ENCODE assay signal across 7 cellular contexts in genomic region chr19:55654833-55655647, GRCh38. TPM values are rescaled to one million over a fixed set of nuclear protein-coding genes. Genes with fewer than 3 reads are reported as not detected.
DNase-seq lines count a peak whose midpoint lies in the region; ATAC-seq and TF ChIP-seq lines count a peak whose summit lies in the region.

Gene U2AF2, plus strand, starts transcription at chr19:55655035. Its CDS starts 70 bp downstream, at chr19:55655105.

- ATAC-seq in GM18505 (IDR thresholded peaks at IDR 0.05; ENCODE audit: unreplicated experiment) (peak; percentile 36), HG02885 (IDR thresholded peaks at IDR 0.05; ENCODE audit: poor library complexity, unreplicated experiment) (peak; percentile 43), sciatic nerve (peak; percentile 64)

- DNase-seq in NCI-H1694 treated with DMSO at 0.1 percent for 48 hours (lab: John Stamatoyannopoulos, UW) (peak; percentile 64), T1000 (lab: John Stamatoyannopoulos, UW) (peak; percentile 88), astrocyte of the hippocampus (ENCODE audit: low read depth, low spot score) (peak; percentile 97), hypothalamus (lab: John Stamatoyannopoulos, UW) (peak in 50 of 51 donors; percentile 68 to 99 (median 94)), sciatic nerve (ENCODE audit: low spot score) (peak; percentile 99)

- TF ChIP-seq POLR2A in GM18505 (IDR thresholded peaks at IDR 0.05; ENCODE audit: borderline replicate concordance, extremely low read depth, insufficient read depth, insufficient read length): peak; percentile 92

- intact Hi-C loops in sciatic nerve (cut with DNase I): no loop called here

RNA-seq across cellular contexts. Expression of gene U2AF2, which starts in this region (rescaled TPM):
- 127 TPM for total RNA-seq in sciatic nerve

Comparison
In these comparisons a context has a peak if more than half of its experiments do, and no peak if none do; other contexts are left out.
1. Peak in every context shown above with its lines: DNase-seq and ATAC-seq.